Comparison of ENCODE assay signal across 14 cellular contexts in the genomic region with DNA sequence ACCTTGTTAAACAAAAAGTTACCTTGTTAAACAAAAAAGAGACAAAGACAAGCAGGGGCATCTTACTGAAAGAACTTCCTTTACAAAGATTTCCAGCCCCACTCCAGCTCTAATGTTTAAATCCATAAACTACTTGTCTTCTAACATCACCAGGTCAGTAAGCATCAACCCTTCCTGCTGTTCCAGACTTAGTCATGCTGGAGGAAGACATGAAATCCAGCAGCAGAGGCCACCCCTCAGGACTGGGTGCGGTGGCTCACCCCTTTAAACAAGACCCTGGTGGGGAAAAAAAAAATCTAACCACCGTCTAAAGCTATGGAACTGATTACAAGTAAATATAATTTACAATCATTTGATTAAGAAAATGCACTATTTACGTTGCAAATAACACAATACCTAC. TPM values are rescaled to one million over a fixed set of nuclear protein-coding genes. Genes with fewer than 3 reads are reported as not detected.
A peak's percentile ranks its signal among the peaks of the same experiment; 100 is the strongest.
DNase-seq lines count a peak whose midpoint lies in the region; ATAC-seq and TF ChIP-seq lines count a peak whose summit lies in the region.
"Had no signal": no experiment of that assay in that cellular context is flagged by ENCODE, and none has a peak within 500 bp of the region (broad histone marks: within the 10 kb centered on the region; RNA-seq: fewer than 3 reads in every experiment).

No MANE protein-coding gene starts in this region.

- H3K4me3 Mint-ChIP-seq in activated T-cell treated with anti-CD3 and anti-CD28 coated beads, Interleukin-2, amount 50 U/mL, for 24 hours = no peak overlapping the region
- H3K4me3 Mint-ChIP-seq: T-helper 1 cell treated with Interleukin-12 subunit alpha and Interleukin-12 subunit beta and Interleukin-4 antibody, amounts not matched to agents 30 μg/mL and 1 μg/mL, for 36 hours had no signal

- no peaks in the 10 kb centered on the region for H3K27me3 Mint-ChIP-seq in activated T-cell treated with anti-CD3 and anti-CD28 coated beads, Interleukin-2, amount 50 U/mL, for 24 hours

- DNase-seq in activated T-cell treated with anti-CD3 and anti-CD28 coated beads, Interleukin-2, amount 50 U/mL, for 24 hours = no peak
- DNase-seq in activated T-cell treated with anti-CD3 and anti-CD28 coated beads, Interleukin-2, amount 50 U/mL, for 48 hours = no peak
- DNase-seq in astrocyte of the spinal cord (ENCODE audit: low read depth, low spot score) (peak; percentile 69), iris pigment epithelial cell (ENCODE audit: low read depth) (peak; percentile 74), transverse colon (no peak), NCI-H1694 treated with DMSO at 0.1 percent for 48 hours (lab: John Stamatoyannopoulos, UW) (no peak)
- DNase-seq: DMS79 had no signal

- H3K27me3 ChIP-seq in transverse colon (no peaks in the 10 kb centered on the region), gastroesophageal sphincter (no peaks in the 10 kb centered on the region)

- H3K4me3 ChIP-seq in astrocyte of the spinal cord (ENCODE audit: low read depth, low read length) (no peak overlapping the region), transverse colon (no peak overlapping the region), gastroesophageal sphincter (no peak overlapping the region)
- H3K4me3 ChIP-seq: thoracic aorta had no signal

- no peaks in the 10 kb centered on the region for H3K9me3 Mint-ChIP-seq in activated T-cell treated with anti-CD3 and anti-CD28 coated beads, Interleukin-2, amount 50 U/mL, for 24 hours
- H3K9me3 Mint-ChIP-seq: T-helper 1 cell treated with Interleukin-12 subunit alpha and Interleukin-12 subunit beta and Interleukin-4 antibody, amounts not matched to agents 30 μg/mL and 1 μg/mL, for 36 hours had no signal

- ATAC-seq in GM21360 (IDR thresholded peaks at IDR 0.05; ENCODE audit: unreplicated experiment) (no peak), gastroesophageal sphincter (no peak)

- peaks cover 61% of the 10 kb centered on the region for H3K36me3 Mint-ChIP-seq in activated T-cell treated with anti-CD3 and anti-CD28 coated beads, Interleukin-2, amount 50 U/mL, for 24 hours (ENCODE audit: low read depth)

- H3K27ac Mint-ChIP-seq in activated T-cell treated with anti-CD3 and anti-CD28 coated beads, Interleukin-2, amount 50 U/mL, for 24 hours = peak overlapping the region; percentile 47
- H3K27ac Mint-ChIP-seq: T-helper 1 cell treated with Interleukin-12 subunit alpha and Interleukin-12 subunit beta and Interleukin-4 antibody, amounts not matched to agents 30 μg/mL and 1 μg/mL, for 36 hours had no signal

- H3K4me1 ChIP-seq in transverse colon = peaks cover 0 to 29% (median 6%) of the 10 kb centered on the region in 4 donors
- peaks cover 0 to 56% (median 3%) of the 10 kb centered on the region in 3 donors for H3K4me1 ChIP-seq in gastroesophageal sphincter

- TF ChIP-seq POLR2A in transverse colon (IDR thresholded peaks at IDR 0.05) = no peak
- TF ChIP-seq POLR2A in gastroesophageal sphincter (IDR thresholded peaks at IDR 0.05) = no peak

- in situ Hi-C loops in astrocyte of the spinal cord (cut with HindIII; ENCODE audit: low sequenced_read_pairs) = no loop called here
- in situ Hi-C loops in transverse colon (cut with MboI; ENCODE audit: low pct_ligation_motif_present in 1 of 4, low pct_unique_long_range_greater_than_20kb in 1 of 4, low sequenced_read_pairs in 3 of 4) = loop anchor here (10.0 to 25.0 kb wide), 2 partner anchors 355 to 707 kb away; no protein-coding TSS in a partner anchor

- TF ChIP-seq CTCF in astrocyte of the spinal cord (IDR thresholded peaks at IDR 0.05; ENCODE audit: low read depth, low read length) (no peak), transverse colon (IDR thresholded peaks at IDR 0.05) (no peak), gastroesophageal sphincter (IDR thresholded peaks at IDR 0.05) (no peak)

- peaks cover 54% of the 10 kb centered on the region for H3K4me1 Mint-ChIP-seq in activated T-cell treated with anti-CD3 and anti-CD28 coated beads, Interleukin-2, amount 50 U/mL, for 24 hours (ENCODE audit: low read depth)

- H3K9me3 ChIP-seq in transverse colon (no peaks in the 10 kb centered on the region), gastroesophageal sphincter (no peaks in the 10 kb centered on the region)
- H3K9me3 ChIP-seq: thoracic aorta had no signal

- H3K27ac ChIP-seq in transverse colon = peak overlapping the region in 3 of 4 donors; percentile 7 to 24 (median 14)
- H3K27ac ChIP-seq in gastroesophageal sphincter = peak overlapping the region in 1 of 4 donors; percentile 21
- H3K27ac ChIP-seq: thoracic aorta had no signal

- TF ChIP-seq EP300 in transverse colon (IDR thresholded peaks at IDR 0.05; ENCODE audit: low read depth) (no peak), gastroesophageal sphincter (IDR thresholded peaks at IDR 0.05) (no peak)

- intact Hi-C loops in transverse colon (cut with DNase I; ENCODE audit: low total_unique reads) = no loop called here

- WGBS in transverse colon (ENCODE audit: low coverage in 1 of 2), 2 donors = 54 to 57% methylated on average over 3 of the region's 3 CpGs
- 34 to 50% methylated on average over 3 of the region's 3 CpGs for WGBS in gastroesophageal sphincter (ENCODE audit: low coverage in 1 of 2), 2 donors

- H3K36me3 ChIP-seq in transverse colon (peaks cover 0 to 8% (median 0%) of the 10 kb centered on the region in 4 donors), gastroesophageal sphincter (peaks cover 0 to 82% of the 10 kb centered on the region in 2 donors)

RNA-seq across cellular contexts. Expression of gene PDCL, which starts 9.1 kb away (rescaled TPM):
- total RNA-seq in transverse colon = 10 to 100 TPM in 3 of 4 donors, 1 to 10 TPM in 1; 4.6 to 16.4 (median 12.8) TPM
- total RNA-seq in gastroesophageal sphincter = 10 to 100 TPM; 15.3 to 24.4 (median 17.3) TPM

RNA-seq across cellular contexts. Expression of gene OR1K1, which starts 19.4 kb away (rescaled TPM):
- total RNA-seq in transverse colon (not detected), gastroesophageal sphincter (not detected)
- total RNA-seq: activated CD8-positive, alpha-beta memory T cell treated with anti-CD3 and anti-CD28 coated beads for 36 hours; M059J; mucosa of gallbladder; thoracic aorta had no signal

RNA-seq across cellular contexts. Expression of gene OR5C1, which starts 30.6 kb away (rescaled TPM):
- total RNA-seq in transverse colon (not detected), gastroesophageal sphincter (not detected)
- total RNA-seq: activated CD8-positive, alpha-beta memory T cell treated with anti-CD3 and anti-CD28 coated beads for 36 hours; M059J; mucosa of gallbladder; thoracic aorta had no signal

Comparison
In these comparisons a context has a peak if more than half of its experiments do, and no peak if none do; other contexts are left out.
1. DNase-seq: peak in astrocyte of the spinal cord (single experiment) and iris pigment epithelial cell (single experiment); none in activated T-cell treated with anti-CD3 and anti-CD28 coated beads, Interleukin-2, amount 50 U/mL, for 24 hours (single experiment), activated T-cell treated with anti-CD3 and anti-CD28 coated beads, Interleukin-2, amount 50 U/mL, for 48 hours (0 of 2), transverse colon (single experiment) and NCI-H1694 treated with DMSO at 0.1 percent for 48 hours (single experiment).